15 cellular contexts compared by ENCODE assay signal in the genomic region with DNA sequence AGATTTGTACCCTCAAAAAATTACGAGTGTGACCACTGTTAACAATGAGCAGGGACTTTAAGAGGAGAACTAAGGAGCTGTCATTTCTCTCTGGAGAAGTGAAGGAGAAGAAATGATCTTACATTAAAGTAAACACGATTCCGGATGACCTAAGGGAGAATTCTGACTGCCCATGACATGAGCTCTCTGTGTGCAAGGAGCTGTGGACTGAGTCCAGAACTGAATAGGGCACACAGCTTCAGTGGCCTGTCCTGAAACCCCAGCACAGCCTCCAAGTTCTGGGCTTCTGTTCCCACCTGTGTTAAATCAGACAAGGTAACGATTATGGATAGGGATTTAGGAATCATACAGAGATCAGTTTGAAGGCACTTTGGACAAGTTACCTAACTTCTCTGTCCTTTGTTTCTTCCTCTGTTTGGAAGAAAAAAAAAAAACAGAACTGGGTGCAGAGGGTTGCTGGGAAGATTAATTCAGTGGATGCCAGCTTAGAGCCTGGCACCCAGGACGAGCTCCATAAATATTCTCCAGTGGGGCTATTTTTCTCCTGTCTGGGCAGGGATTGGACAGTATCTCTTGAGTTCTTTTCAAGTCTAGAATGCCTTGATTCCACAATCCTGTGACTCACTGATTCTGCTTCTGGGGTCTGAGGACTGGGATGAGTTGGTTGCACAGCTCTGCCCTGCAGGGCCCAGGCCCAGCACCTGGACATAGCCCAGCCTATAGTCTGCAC.
DNase-seq lines count a peak whose midpoint lies in the region; ATAC-seq and TF ChIP-seq lines count a peak whose summit lies in the region.
"Had no signal": no experiment of that assay in that cellular context is flagged by ENCODE, and none has a peak within 500 bp of the region (broad histone marks: within the 10 kb centered on the region; RNA-seq: fewer than 3 reads in every experiment).

No MANE protein-coding gene starts in this region.

- DNase-seq in A172 (ENCODE audit: low spot score) (peak; percentile 63), LHCN-M2 (ENCODE audit: low read depth) (peak; percentile 61), choroid plexus epithelial cell (ENCODE audit: low read depth) (peak; percentile 68), iris pigment epithelial cell (ENCODE audit: low read depth) (peak; percentile 78), NCI-H187 (lab: John Stamatoyannopoulos, UW) (no peak), stomach (no peak)
- DNase-seq in activated naive CD4-positive, alpha-beta T cell treated with anti-CD3 and anti-CD28 coated beads, Interleukin-2, amount 50 U/mL, for 72 hours (ENCODE audit: low spot score in 2 of 2): no peak
- DNase-seq: activated T-cell treated with anti-CD3 and anti-CD28 coated beads, Interleukin-2, amount 50 U/mL, for 1 hour; amygdala; mesendoderm; NCI-H2107 had no signal

- H3K36me3 ChIP-seq in stomach: no peaks in the 10 kb centered on the region
- H3K36me3 ChIP-seq: neutrophil had no signal

- peaks cover 0 to 7% of the 10 kb centered on the region in 2 donors for H3K36me3 Mint-ChIP-seq in activated naive CD4-positive, alpha-beta T cell treated with anti-CD3 and anti-CD28 coated beads, Interleukin-2, amount 50 U/mL, for 72 hours

- TF ChIP-seq CTCF in choroid plexus epithelial cell (conservative IDR thresholded peaks at IDR 0.05; ENCODE audit: low read depth, low read length) (no peak), stomach (IDR thresholded peaks at IDR 0.05) (no peak)

- no peak for TF ChIP-seq EP300 in stomach (IDR thresholded peaks at IDR 0.05)

- H3K27me3 ChIP-seq in stomach: no peaks in the 10 kb centered on the region

- WGBS in stomach, 5 donors: 66 to 81% (median 77%) methylated on average over 5 of the region's 5 CpGs

- H3K4me3 ChIP-seq in choroid plexus epithelial cell (ENCODE audit: low read depth, low read length): no peak overlapping the region
- H3K4me3 ChIP-seq in stomach: no peak overlapping the region
- H3K4me3 ChIP-seq: GM23338 had no signal

- intact Hi-C loops in stomach (cut with DNase I; ENCODE audit: low total_unique reads): no loop called here

- H3K9me3 ChIP-seq in stomach: no peaks in the 10 kb centered on the region
- H3K9me3 ChIP-seq: neutrophil had no signal

- peak overlapping the region in 1 of 2 donors; percentile 3 for H3K27ac Mint-ChIP-seq in activated naive CD4-positive, alpha-beta T cell treated with anti-CD3 and anti-CD28 coated beads, Interleukin-2, amount 50 U/mL, for 72 hours
- H3K27ac Mint-ChIP-seq: GM23338 had no signal

- ATAC-seq in GM21737 (IDR thresholded peaks at IDR 0.05; ENCODE audit: unreplicated experiment): no peak
- no peak for ATAC-seq in activated naive CD4-positive, alpha-beta T cell treated with anti-CD3 and anti-CD28 coated beads, Interleukin-2, amount 50 U/mL, for 72 hours
- ATAC-seq: activated CD4-positive, CD25-positive, alpha-beta regulatory T cell treated with anti-CD3 and anti-CD28 coated beads, Interleukin-2, amount 50 U/mL, for 24 hours; GM23338 had no signal

- peaks cover 23 to 69% (median 33%) of the 10 kb centered on the region in 4 donors for H3K4me1 ChIP-seq in stomach

- no peak for TF ChIP-seq POLR2A in stomach (IDR thresholded peaks at IDR 0.05)

- peaks cover 5% of the 10 kb centered on the region in 2 donors for H3K9me3 Mint-ChIP-seq in activated naive CD4-positive, alpha-beta T cell treated with anti-CD3 and anti-CD28 coated beads, Interleukin-2, amount 50 U/mL, for 72 hours

- H3K27ac ChIP-seq in stomach: peak overlapping the region in 1 of 5 donors; percentile 23
- H3K27ac ChIP-seq: neutrophil had no signal

Comparison
In these comparisons a context has a peak if more than half of its experiments do, and no peak if none do; other contexts are left out.
1. DNase-seq: peak in A172 (single experiment), LHCN-M2 (single experiment), choroid plexus epithelial cell (single experiment) and iris pigment epithelial cell (single experiment); none in NCI-H187 (0 of 2), activated naive CD4-positive, alpha-beta T cell treated with anti-CD3 and anti-CD28 coated beads, Interleukin-2, amount 50 U/mL, for 72 hours (0 of 2) and stomach (single experiment).